Comparison of ENCODE assay signal across 1 cellular context in the genomic region with DNA sequence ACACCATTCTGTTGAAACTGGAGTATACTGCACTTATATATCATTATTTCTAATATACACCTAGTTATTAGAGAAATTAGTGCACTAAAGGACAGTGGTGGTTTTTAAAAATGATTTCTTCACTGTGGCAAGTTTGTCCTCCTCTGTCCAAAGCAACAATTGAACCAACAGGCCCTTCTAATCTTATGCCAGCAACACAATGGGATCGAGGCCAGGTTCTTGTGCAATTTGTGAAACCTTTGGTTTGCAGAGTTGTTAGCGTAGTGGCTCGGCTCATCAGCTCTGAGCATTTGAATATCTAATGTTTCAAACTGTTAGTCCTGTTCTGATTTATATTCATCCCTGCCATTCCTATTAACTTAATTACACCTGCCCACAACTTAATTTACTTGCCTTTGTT.
A peak's percentile ranks its signal among the peaks of the same experiment; 100 is the strongest.
TF ChIP-seq lines count a peak whose summit lies in the region.

No MANE protein-coding gene starts in this region.

TF ChIP-seq in IMR-90, 13 proteins besides CTCF, POLR2A, EP300 and RAD21:
- TF ChIP-seq CEBPB (IDR thresholded peaks at IDR 0.05; ENCODE audit: low read depth, low read length) (peak; percentile 44; the same call in 1 of the 2 replicates), NFE2L2 (IDR thresholded peaks at IDR 0.05; ENCODE audit: low read depth, low read length) (no peak), MAFK (IDR thresholded peaks at IDR 0.05; ENCODE audit: low read depth, low read length) (no peak)
